11 cellular contexts compared by ENCODE assay signal in the genomic region with DNA sequence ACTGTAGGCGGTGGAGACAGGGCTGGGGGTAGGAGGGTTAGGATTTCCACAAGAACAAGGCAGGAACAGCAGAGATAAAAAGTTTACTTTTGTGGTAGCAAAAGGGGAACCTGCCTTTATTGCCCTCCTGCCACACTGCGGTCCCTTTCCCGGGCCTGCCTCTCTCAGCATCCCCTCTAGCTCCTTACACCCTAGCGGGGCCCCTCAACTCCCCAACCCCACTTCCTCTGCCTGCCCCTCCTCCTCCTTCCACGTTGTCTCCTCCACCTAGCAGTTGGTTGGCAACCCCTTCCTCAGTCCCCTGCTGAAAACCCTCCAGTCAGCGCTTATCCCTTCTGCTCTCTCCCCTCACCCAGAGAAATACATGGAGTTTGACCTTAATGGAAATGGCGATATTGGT. TPM values are rescaled to one million over a fixed set of nuclear protein-coding genes. Genes with fewer than 3 reads are reported as not detected.
A peak's percentile ranks its signal among the peaks of the same experiment; 100 is the strongest.
DNase-seq lines count a peak whose midpoint lies in the region; ATAC-seq, FAIRE-seq and TF ChIP-seq lines count a peak whose summit lies in the region.
"Had no signal": no experiment of that assay in that cellular context is flagged by ENCODE, and none has a peak within 500 bp of the region (broad histone marks: within the 10 kb centered on the region; RNA-seq: fewer than 3 reads in every experiment).

No MANE protein-coding gene starts in this region.

- H3K4me1 ChIP-seq in esophagus muscularis mucosa (peaks cover 3 to 5% (median 4%) of the 10 kb centered on the region in 4 donors), stomach (peaks cover 0 to 7% (median 0%) of the 10 kb centered on the region in 4 donors)

- H3K36me3 ChIP-seq in esophagus muscularis mucosa (no peaks in the 10 kb centered on the region), stomach (no peaks in the 10 kb centered on the region)

- peak overlapping the region; percentile 90 for H3K27ac Mint-ChIP-seq in T-helper 2 cell treated with Interferon-gamma antibody and Interleukin-4, amounts not matched to agents 5 μg/mL and 100 μg/mL, for 36 hours

- peak overlapping the region; percentile 81 for H3K4me3 Mint-ChIP-seq in T-helper 2 cell treated with Interferon-gamma antibody and Interleukin-4, amounts not matched to agents 5 μg/mL and 100 μg/mL, for 36 hours

- TF ChIP-seq POLR2A in esophagus muscularis mucosa (IDR thresholded peaks at IDR 0.05; ENCODE audit: low read depth) (no peak), stomach (IDR thresholded peaks at IDR 0.05) (no peak)

- H3K4me3 ChIP-seq in esophagus muscularis mucosa: peak overlapping the region; percentile 9 to 40 (median 17)
- H3K4me3 ChIP-seq in stomach: peak overlapping the region in 3 of 4 donors; percentile 3 to 31 (median 27)

- FAIRE-seq in frontal cortex (lab: Jason Lieb, UNC): no peak

- TF ChIP-seq EP300 in esophagus muscularis mucosa (IDR thresholded peaks at IDR 0.05) (no peak), stomach (IDR thresholded peaks at IDR 0.05) (no peak)

- H3K36me3 Mint-ChIP-seq in T-helper 2 cell treated with Interferon-gamma antibody and Interleukin-4, amounts not matched to agents 5 μg/mL and 100 μg/mL, for 36 hours (ENCODE audit: low read depth): peaks cover 9% of the 10 kb centered on the region

- TF ChIP-seq CTCF in esophagus muscularis mucosa (IDR thresholded peaks at IDR 0.05) (no peak), stomach (IDR thresholded peaks at IDR 0.05) (no peak)

- peaks cover 33% of the 10 kb centered on the region for H3K4me1 Mint-ChIP-seq in T-helper 2 cell treated with Interferon-gamma antibody and Interleukin-4, amounts not matched to agents 5 μg/mL and 100 μg/mL, for 36 hours (ENCODE audit: low read depth)

- H3K9me3 Mint-ChIP-seq in T-helper 2 cell treated with Interferon-gamma antibody and Interleukin-4, amounts not matched to agents 5 μg/mL and 100 μg/mL, for 36 hours: no peaks in the 10 kb centered on the region

- DNase-seq in activated T-cell treated with anti-CD3 and anti-CD28 coated beads for 1 hour (ENCODE audit: low read depth) (peak; percentile 20), activated T-cell treated with anti-CD3 and anti-CD28 coated beads for 4 hours (no peak), esophagus muscularis mucosa (ENCODE audit: extremely low spot score) (no peak), stomach (no peak), frontal cortex (ENCODE audit: low spot score in 2 of 2) (no peak), activated gamma-delta T cell (lab: John Stamatoyannopoulos, UW) (no peak)
- peak; percentile 18 for DNase-seq in T-helper 2 cell treated with Interferon-gamma antibody and Interleukin-4, amounts not matched to agents 5 μg/mL and 100 μg/mL, for 36 hours (ENCODE audit: low spot score)
- DNase-seq: ACHN, NCI-H345 had no signal

- peak overlapping the region in 2 of 4 donors; percentile 28 to 34 for H3K27ac ChIP-seq in esophagus muscularis mucosa (replicated peaks in 1 of 4)
- peak overlapping the region in 4 of 5 donors; percentile 18 to 67 (median 36) for H3K27ac ChIP-seq in stomach
- H3K27ac ChIP-seq: epithelial cell of prostate had no signal

- no peak for ATAC-seq in GM21723 (IDR thresholded peaks at IDR 0.05; ENCODE audit: unreplicated experiment)

- 57% methylated on average over 7 of the region's 7 CpGs for WGBS in esophagus muscularis mucosa
- WGBS in stomach, 5 donors: 62 to 69% (median 67%) methylated on average over 7 of the region's 7 CpGs

- no peaks in the 10 kb centered on the region for H3K9me3 ChIP-seq in esophagus muscularis mucosa
- H3K9me3 ChIP-seq in stomach: no peaks in the 10 kb centered on the region

- H3K27me3 Mint-ChIP-seq in T-helper 2 cell treated with Interferon-gamma antibody and Interleukin-4, amounts not matched to agents 5 μg/mL and 100 μg/mL, for 36 hours (ENCODE audit: low read depth): no peaks in the 10 kb centered on the region

- intact Hi-C loops in esophagus muscularis mucosa (cut with DNase I): no loop called here
- intact Hi-C loops in stomach (cut with DNase I; ENCODE audit: low total_unique reads): no loop called here

- H3K27me3 ChIP-seq in esophagus muscularis mucosa (no peaks in the 10 kb centered on the region), stomach (no peaks in the 10 kb centered on the region)

RNA-seq across cellular contexts. Expression of a gene that starts 0.7 kb away (rescaled TPM):
- total RNA-seq in esophagus muscularis mucosa (10 to 100 TPM in 3 of 4 donors, 1 to 10 TPM in 1; 9.4 to 41.9 (median 14.4) TPM), stomach (10 to 100 TPM in 2 of 5 donors, 1 to 10 TPM in 2, not detected in 1; 3.2 to 38.3 (median 15.6) TPM), frontal cortex (6.9 TPM)
- 10 to 100 TPM; 28.2 to 74.2 (median 68.7) TPM for polyA plus RNA-seq in stomach

RNA-seq across cellular contexts. Expression of a gene that starts 4.8 kb away (rescaled TPM):
- total RNA-seq in esophagus muscularis mucosa (100 to 1,000 TPM in 2 of 4 donors, 10 to 100 TPM in 2; 68.8 to 138 (median 89.2) TPM), stomach (100 to 1,000 TPM in 3 of 5 donors, 10 to 100 TPM in 2; 49.4 to 125 (median 107) TPM), frontal cortex (30.6 TPM)
- polyA plus RNA-seq in stomach: 100 to 1,000 TPM in 1 of 3 donors, 10 to 100 TPM in 2; 56.4 to 109 (median 80.8) TPM

RNA-seq across cellular contexts. Expression of a gene that starts 22.9 kb away (rescaled TPM):
- total RNA-seq in esophagus muscularis mucosa: not detected
- not detected for total RNA-seq in stomach
- polyA plus RNA-seq in stomach: under 1 TPM in 1 of 3 donors, not detected in 2; 0.25 TPM
- total RNA-seq in frontal cortex: not detected

RNA-seq across cellular contexts. Expression of a gene that starts 29.7 kb away (rescaled TPM):
- total RNA-seq in esophagus muscularis mucosa (1 to 10 TPM; 1.9 to 9.3 (median 6.8) TPM), stomach (1 to 10 TPM in 2 of 5 donors, not detected in 3; 2.9 to 6.7 TPM), frontal cortex (1.2 TPM)
- polyA plus RNA-seq in stomach: 10 to 100 TPM in 2 of 3 donors, 1 to 10 TPM in 1; 8.8 to 35.4 (median 26.7) TPM

RNA-seq across cellular contexts. Expression of a gene that starts 33.5 kb away (rescaled TPM):
- total RNA-seq in esophagus muscularis mucosa (1 to 10 TPM in 1 of 4 donors, under 1 TPM in 1, not detected in 2; 0.57 to 1.5 TPM), stomach (1 to 10 TPM in 1 of 5 donors, not detected in 4; 4.8 TPM), frontal cortex (not detected)
- polyA plus RNA-seq in stomach: 10 to 100 TPM in 1 of 3 donors, 1 to 10 TPM in 2; 4.2 to 13.4 (median 9.0) TPM

Comparison
In these comparisons a context has a peak if more than half of its experiments do, and no peak if none do; other contexts are left out.
1. DNase-seq: peak in activated T-cell treated with anti-CD3 and anti-CD28 coated beads for 1 hour (single experiment) and T-helper 2 cell treated with Interferon-gamma antibody and Interleukin-4, amounts not matched to agents 5 μg/mL and 100 μg/mL, for 36 hours (single experiment); none in activated T-cell treated with anti-CD3 and anti-CD28 coated beads for 4 hours (single experiment), esophagus muscularis mucosa (single experiment), stomach (single experiment), frontal cortex (0 of 2) and activated gamma-delta T cell (single experiment).